In genomic region chr17:38444151-38444550, GRCh38 we compare ENCODE assay signal across 1 cellular context.
TF ChIP-seq lines count a peak whose summit lies in the region.

No MANE protein-coding gene starts in this region.

TF ChIP-seq in H1, 55 proteins besides CTCF, POLR2A, EP300 and RAD21:
- TF ChIP-seq CREB1 (IDR thresholded peaks at IDR 0.05) (0 out of 2 replicates have a peak, but pooled peaks have one; percentile 34), GABPA (IDR thresholded peaks at IDR 0.05; ENCODE audit: borderline replicate concordance, insufficient read depth, low read length) (peak; percentile 21; the same call in 1 of the 2 replicates), CBX5 (IDR thresholded peaks at IDR 0.05; ENCODE audit: low read depth, low read length) (no peak), SIN3A (conservative IDR thresholded peaks at IDR 0.05 in 1 of 2, IDR thresholded peaks at IDR 0.05 in 1 of 2; ENCODE audit: low read depth in 1 of 2, low read length in 2 of 2) (peak; percentile 33 to 79; a peak in 1 of 4 replicates), YY1 (IDR thresholded peaks at IDR 0.05; ENCODE audit: low read depth, low read length) (no peak), EGR1 (IDR thresholded peaks at IDR 0.05; ENCODE audit: borderline replicate concordance, low read depth, low read length) (0 out of 2 replicates have a peak, but pooled peaks have one; percentile 8), TEAD4 (IDR thresholded peaks at IDR 0.05; ENCODE audit: low read depth, low read length) (peak; percentile 77), MAX (IDR thresholded peaks at IDR 0.05) (peak; percentile 17; the same call in 1 of the 2 replicates), CTBP2 (IDR thresholded peaks at IDR 0.05; ENCODE audit: borderline replicate concordance, insufficient read depth, insufficient read length, low read length) (peak; percentile 48), ATF3 (IDR thresholded peaks at IDR 0.05; ENCODE audit: insufficient read depth, low read depth, low read length) (no peak), SRF (IDR thresholded peaks at IDR 0.05; ENCODE audit: low read depth, low read length) (no peak)
TF ChIP-seq in H1: peak in this region for 7.
